Comparison of ENCODE assay signal across 14 cellular contexts in genomic region chr3:72380711-72381508, GRCh38.
DNase-seq lines count a peak whose midpoint lies in the region; ATAC-seq and TF ChIP-seq lines count a peak whose summit lies in the region.
"Had no signal": no experiment of that assay in that cellular context is flagged by ENCODE, and none has a peak within 500 bp of the region (broad histone marks: within the 10 kb centered on the region; RNA-seq: fewer than 3 reads in every experiment).

No MANE protein-coding gene starts in this region.

- no peak for TF ChIP-seq CTCF in transverse colon (IDR thresholded peaks at IDR 0.05)
- TF ChIP-seq CTCF in esophagus squamous epithelium (IDR thresholded peaks at IDR 0.05) = no peak

- DNase-seq in activated T-cell treated with anti-CD3 and anti-CD28 coated beads, Interleukin-2, amount 50 U/mL, for 72 hours = no peak
- no peak for DNase-seq in activated T-cell treated with anti-CD3 and anti-CD28 coated beads, Interleukin-2, amount 50 U/mL, for 48 hours
- DNase-seq in T-helper 2 cell treated with Interferon-gamma antibody and Interleukin-4, amounts not matched to agents 5 μg/mL and 100 μg/mL, for 36 hours (ENCODE audit: low spot score) = no peak
- DNase-seq in transverse colon (no peak), esophagus squamous epithelium (lab: John Stamatoyannopoulos, UW) (no peak)
- DNase-seq: activated CD8-positive, alpha-beta memory T cell treated with anti-CD3 and anti-CD28 coated beads, Interleukin-2, amount 10 ng/mL, durations not matched to agents 7 days and 5 days; left cardiac atrium; NCI-H1092; NCI-H526 treated with DMSO at 0.1 percent for 48 hours; SHP77 had no signal

- H3K27me3 ChIP-seq in layer of hippocampus (ENCODE audit: control insufficient read depth, insufficient read depth, low read length) (no peaks in the 10 kb centered on the region), transverse colon (no peaks in the 10 kb centered on the region), esophagus squamous epithelium (no peaks in the 10 kb centered on the region)

- H3K9me3 Mint-ChIP-seq in activated T-cell treated with anti-CD3 and anti-CD28 coated beads, Interleukin-2, amount 50 U/mL, for 72 hours = no peaks in the 10 kb centered on the region
- no peaks in the 10 kb centered on the region for H3K9me3 Mint-ChIP-seq in T-helper 2 cell treated with Interferon-gamma antibody and Interleukin-4, amounts not matched to agents 5 μg/mL and 100 μg/mL, for 36 hours
- no peaks in the 10 kb centered on the region for H3K9me3 Mint-ChIP-seq in stimulated activated memory B cell treated with anti-CD40 and anti-IgM and Interleukin-4, amounts not matched to agents 10 μg/mL and 1 μg/mL and 100 μg/mL, for 72 hours

- WGBS in transverse colon (ENCODE audit: low coverage in 1 of 2), 2 donors = 86% methylated on average over 4 to 8 of the region's 8 CpGs
- WGBS in esophagus squamous epithelium, 2 donors = 92 to 94% methylated on average over 8 of the region's 8 CpGs

- ATAC-seq in activated T-cell treated with anti-CD3 and anti-CD28 coated beads, Interleukin-2, amount 50 U/mL, for 72 hours (replicated peaks in 1 of 2) = peak; percentile 34 to 43
- ATAC-seq in GM19035 (IDR thresholded peaks at IDR 0.05; ENCODE audit: unreplicated experiment) = no peak
- ATAC-seq in stimulated activated memory B cell treated with anti-CD40 and anti-IgM and Interleukin-4, amounts not matched to agents 10 μg/mL and 1 μg/mL and 100 μg/mL, for 72 hours = no peak
- ATAC-seq: activated CD8-positive, alpha-beta memory T cell treated with anti-CD3 and anti-CD28 coated beads, Interleukin-2, amount 10 ng/mL, durations not matched to agents 7 days and 5 days had no signal

- peaks cover 4 to 20% of the 10 kb centered on the region in 2 donors for H3K36me3 Mint-ChIP-seq in activated T-cell treated with anti-CD3 and anti-CD28 coated beads, Interleukin-2, amount 50 U/mL, for 72 hours (ENCODE audit: insufficient read depth in 2 of 2)
- H3K36me3 Mint-ChIP-seq in T-helper 2 cell treated with Interferon-gamma antibody and Interleukin-4, amounts not matched to agents 5 μg/mL and 100 μg/mL, for 36 hours (ENCODE audit: low read depth) = peaks cover 13% of the 10 kb centered on the region
- peaks cover 12% of the 10 kb centered on the region for H3K36me3 Mint-ChIP-seq in stimulated activated memory B cell treated with anti-CD40 and anti-IgM and Interleukin-4, amounts not matched to agents 10 μg/mL and 1 μg/mL and 100 μg/mL, for 72 hours

- in situ Hi-C loops in transverse colon (cut with MboI; ENCODE audit: low pct_ligation_motif_present in 1 of 4, low pct_unique_long_range_greater_than_20kb in 1 of 4, low sequenced_read_pairs in 3 of 4) = no loop called here

- peaks cover 89% of the 10 kb centered on the region for H3K4me1 Mint-ChIP-seq in activated T-cell treated with anti-CD3 and anti-CD28 coated beads, Interleukin-2, amount 50 U/mL, for 72 hours (ENCODE audit: low read depth)
- H3K4me1 Mint-ChIP-seq in T-helper 2 cell treated with Interferon-gamma antibody and Interleukin-4, amounts not matched to agents 5 μg/mL and 100 μg/mL, for 36 hours (ENCODE audit: low read depth) = peaks cover 73% of the 10 kb centered on the region
- peaks cover 54% of the 10 kb centered on the region for H3K4me1 Mint-ChIP-seq in stimulated activated memory B cell treated with anti-CD40 and anti-IgM and Interleukin-4, amounts not matched to agents 10 μg/mL and 1 μg/mL and 100 μg/mL, for 72 hours

- no peak overlapping the region for H3K4me3 Mint-ChIP-seq in activated T-cell treated with anti-CD3 and anti-CD28 coated beads, Interleukin-2, amount 50 U/mL, for 72 hours
- peak overlapping the region; percentile 62 for H3K4me3 Mint-ChIP-seq in T-helper 2 cell treated with Interferon-gamma antibody and Interleukin-4, amounts not matched to agents 5 μg/mL and 100 μg/mL, for 36 hours
- no peak overlapping the region for H3K4me3 Mint-ChIP-seq in stimulated activated memory B cell treated with anti-CD40 and anti-IgM and Interleukin-4, amounts not matched to agents 10 μg/mL and 1 μg/mL and 100 μg/mL, for 72 hours
- H3K4me3 Mint-ChIP-seq: activated CD8-positive, alpha-beta memory T cell treated with anti-CD3 and anti-CD28 coated beads, Interleukin-2, amount 10 ng/mL, durations not matched to agents 7 days and 5 days had no signal

- H3K36me3 ChIP-seq in transverse colon (peaks cover 0 to 12% (median 6%) of the 10 kb centered on the region in 4 donors), esophagus squamous epithelium (peaks cover 0 to 29% (median 5%) of the 10 kb centered on the region in 3 donors)

- H3K27me3 Mint-ChIP-seq in activated T-cell treated with anti-CD3 and anti-CD28 coated beads, Interleukin-2, amount 50 U/mL, for 72 hours (ENCODE audit: low read depth) = no peaks in the 10 kb centered on the region
- H3K27me3 Mint-ChIP-seq in T-helper 2 cell treated with Interferon-gamma antibody and Interleukin-4, amounts not matched to agents 5 μg/mL and 100 μg/mL, for 36 hours (ENCODE audit: low read depth) = no peaks in the 10 kb centered on the region
- H3K27me3 Mint-ChIP-seq in stimulated activated memory B cell treated with anti-CD40 and anti-IgM and Interleukin-4, amounts not matched to agents 10 μg/mL and 1 μg/mL and 100 μg/mL, for 72 hours = no peaks in the 10 kb centered on the region
- H3K27me3 Mint-ChIP-seq: activated CD8-positive, alpha-beta memory T cell treated with anti-CD3 and anti-CD28 coated beads, Interleukin-2, amount 10 ng/mL, durations not matched to agents 7 days and 5 days had no signal

- peak overlapping the region; percentile 39 for H3K27ac Mint-ChIP-seq in activated T-cell treated with anti-CD3 and anti-CD28 coated beads, Interleukin-2, amount 50 U/mL, for 72 hours
- peak overlapping the region; percentile 2 for H3K27ac Mint-ChIP-seq in T-helper 2 cell treated with Interferon-gamma antibody and Interleukin-4, amounts not matched to agents 5 μg/mL and 100 μg/mL, for 36 hours
- no peak overlapping the region for H3K27ac Mint-ChIP-seq in stimulated activated memory B cell treated with anti-CD40 and anti-IgM and Interleukin-4, amounts not matched to agents 10 μg/mL and 1 μg/mL and 100 μg/mL, for 72 hours
- H3K27ac Mint-ChIP-seq: activated CD8-positive, alpha-beta memory T cell treated with anti-CD3 and anti-CD28 coated beads, Interleukin-2, amount 10 ng/mL, durations not matched to agents 7 days and 5 days had no signal

- intact Hi-C loops in transverse colon (cut with DNase I; ENCODE audit: low total_unique reads) (no loop called here), esophagus squamous epithelium (cut with DNase I) (no loop called here)

- H3K4me1 ChIP-seq in transverse colon = peaks cover 19 to 60% (median 32%) of the 10 kb centered on the region in 4 donors
- peaks cover 12 to 60% (median 16%) of the 10 kb centered on the region in 3 donors for H3K4me1 ChIP-seq in esophagus squamous epithelium

- no peaks in the 10 kb centered on the region for H3K9me3 ChIP-seq in transverse colon
- no peaks in the 10 kb centered on the region for H3K9me3 ChIP-seq in esophagus squamous epithelium

- TF ChIP-seq EP300 in transverse colon (IDR thresholded peaks at IDR 0.05; ENCODE audit: low read depth) = no peak

- H3K4me3 ChIP-seq in transverse colon = no peak overlapping the region
- no peak overlapping the region for H3K4me3 ChIP-seq in esophagus squamous epithelium
- H3K4me3 ChIP-seq: skin epidermis had no signal

- TF ChIP-seq POLR2A in transverse colon (IDR thresholded peaks at IDR 0.05) = no peak
- no peak for TF ChIP-seq POLR2A in esophagus squamous epithelium (IDR thresholded peaks at IDR 0.05)

- H3K27ac ChIP-seq in layer of hippocampus (ENCODE audit: low read depth, low read length) = peak overlapping the region; percentile 87
- peak overlapping the region; percentile 21 to 65 (median 48) for H3K27ac ChIP-seq in transverse colon
- peak overlapping the region in 1 of 4 donors; percentile 38 for H3K27ac ChIP-seq in esophagus squamous epithelium

Comparison
In these comparisons a context has a peak if more than half of its experiments do, and no peak if none do; other contexts are left out.
1. ATAC-seq: peak in activated T-cell treated with anti-CD3 and anti-CD28 coated beads, Interleukin-2, amount 50 U/mL, for 72 hours (2 of 2); none in GM19035 (single experiment) and stimulated activated memory B cell treated with anti-CD40 and anti-IgM and Interleukin-4, amounts not matched to agents 10 μg/mL and 1 μg/mL and 100 μg/mL, for 72 hours (single experiment).